ENCODE assay signal across 2 cellular contexts in the genomic region with DNA sequence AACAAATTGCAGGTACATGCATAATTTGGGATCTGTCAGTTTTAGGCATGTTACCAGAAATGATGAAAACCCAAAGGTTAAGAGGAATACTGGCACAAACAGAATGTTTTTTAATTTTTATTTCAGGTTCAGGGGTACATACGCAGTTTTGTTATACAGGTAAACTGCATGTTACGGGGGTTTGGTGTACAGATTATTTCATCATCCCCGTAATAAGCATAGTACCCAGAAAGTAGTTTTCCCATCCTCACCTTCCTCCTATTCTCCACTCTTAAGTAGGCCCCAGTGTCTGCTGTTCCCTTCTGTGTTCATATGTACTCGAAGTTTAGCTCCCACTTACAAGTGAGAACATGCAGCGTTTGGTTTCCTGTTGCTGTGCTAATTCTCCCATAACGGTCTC.
A peak's percentile ranks its signal among the peaks of the same experiment; 100 is the strongest.
TF ChIP-seq lines count a peak whose summit lies in the region.

No MANE protein-coding gene starts in this region.

TF ChIP-seq in HepG2, 621 proteins besides CTCF, POLR2A, EP300 and RAD21:
- TF ChIP-seq KDM2A (CRISPR knock-in tag; IDR thresholded peaks at IDR 0.05; ENCODE audit: borderline replicate concordance, low read depth) (no peak), ZBTB14 (CRISPR knock-in tag; IDR thresholded peaks at IDR 0.05) (no peak), PHF21A (CRISPR knock-in tag; IDR thresholded peaks at IDR 0.05) (no peak)

TF ChIP-seq in K562, 482 proteins besides CTCF, POLR2A, EP300 and RAD21:
- TF ChIP-seq, protein P1, sequence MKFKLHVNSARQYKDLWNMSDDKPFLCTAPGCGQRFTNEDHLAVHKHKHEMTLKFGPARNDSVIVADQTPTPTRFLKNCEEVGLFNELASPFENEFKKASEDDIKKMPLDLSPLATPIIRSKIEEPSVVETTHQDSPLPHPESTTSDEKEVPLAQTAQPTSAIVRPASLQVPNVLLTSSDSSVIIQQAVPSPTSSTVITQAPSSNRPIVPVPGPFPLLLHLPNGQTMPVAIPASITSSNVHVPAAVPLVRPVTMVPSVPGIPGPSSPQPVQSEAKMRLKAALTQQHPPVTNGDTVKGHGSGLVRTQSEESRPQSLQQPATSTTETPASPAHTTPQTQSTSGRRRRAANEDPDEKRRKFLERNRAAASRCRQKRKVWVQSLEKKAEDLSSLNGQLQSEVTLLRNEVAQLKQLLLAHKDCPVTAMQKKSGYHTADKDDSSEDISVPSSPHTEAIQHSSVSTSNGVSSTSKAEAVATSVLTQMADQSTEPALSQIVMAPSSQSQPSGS (CRISPR knock-in tag; IDR thresholded peaks at IDR 0.05), result no peak
- TF ChIP-seq ETV6 (IDR thresholded peaks at IDR 0.05; ENCODE audit: borderline replicate concordance in 1 of 2, low read depth in 2 of 2, low read length in 1 of 2) (no peak), ETV6 (CRISPR knock-in tag; IDR thresholded peaks at IDR 0.05; ENCODE audit: borderline replicate concordance) (no peak), ZNF239 (CRISPR knock-in tag; IDR thresholded peaks at IDR 0.05) (no peak), PKNOX1 (IDR thresholded peaks at IDR 0.05) (no peak), CHD7 (IDR thresholded peaks at IDR 0.05; ENCODE audit: low read depth, low read length) (no peak), TAF7 (tag; IDR thresholded peaks at IDR 0.05) (0 out of 2 replicates have a peak, but pooled peaks have one; percentile 28), ZSCAN29 (IDR thresholded peaks at IDR 0.05) (no peak), ZNF175 (CRISPR knock-in tag; IDR thresholded peaks at IDR 0.05; ENCODE audit: low read depth) (no peak), HDAC2 (IDR thresholded peaks at IDR 0.05) (no peak), CEBPG (CRISPR knock-in tag; IDR thresholded peaks at IDR 0.05) (no peak), CEBPG (tag; conservative IDR thresholded peaks at IDR 0.05 in 1 of 2, IDR thresholded peaks at IDR 0.05 in 1 of 2) (peak; percentile 65 to 79), ZFPM2 (CRISPR knock-in tag; IDR thresholded peaks at IDR 0.05) (no peak), KLF10 (CRISPR knock-in tag; IDR thresholded peaks at IDR 0.05) (no peak), TAF1 (IDR thresholded peaks at IDR 0.05; ENCODE audit: control insufficient read depth, extremely low read depth, insufficient read depth, low read length, severe bottlenecking) (no peak), KLF1 (tag; IDR thresholded peaks at IDR 0.05) (no peak), RBM34 (IDR thresholded peaks at IDR 0.05; ENCODE audit: borderline replicate concordance, insufficient read depth, low read length) (0 out of 2 replicates have a peak, but pooled peaks have one; percentile 22), KLF6 (CRISPR knock-in tag; IDR thresholded peaks at IDR 0.05; ENCODE audit: borderline replicate concordance) (no peak), ZNF274 (IDR thresholded peaks at IDR 0.05; ENCODE audit: borderline replicate concordance, low read depth, low read length) (peak; percentile 36; the same call in 1 of the 2 replicates), EHMT2 (IDR thresholded peaks at IDR 0.05) (no peak), ZBTB1 (CRISPR knock-in tag; IDR thresholded peaks at IDR 0.05; ENCODE audit: borderline replicate concordance, low read depth) (0 out of 2 replicates have a peak, but pooled peaks have one; percentile 3), CEBPB (tag; IDR thresholded peaks at IDR 0.05) (peak; percentile 54; the same call in 1 of the 2 replicates), MTF1 (CRISPR knock-in tag; IDR thresholded peaks at IDR 0.05; ENCODE audit: borderline replicate concordance) (no peak)
- TF ChIP-seq, protein P2, sequence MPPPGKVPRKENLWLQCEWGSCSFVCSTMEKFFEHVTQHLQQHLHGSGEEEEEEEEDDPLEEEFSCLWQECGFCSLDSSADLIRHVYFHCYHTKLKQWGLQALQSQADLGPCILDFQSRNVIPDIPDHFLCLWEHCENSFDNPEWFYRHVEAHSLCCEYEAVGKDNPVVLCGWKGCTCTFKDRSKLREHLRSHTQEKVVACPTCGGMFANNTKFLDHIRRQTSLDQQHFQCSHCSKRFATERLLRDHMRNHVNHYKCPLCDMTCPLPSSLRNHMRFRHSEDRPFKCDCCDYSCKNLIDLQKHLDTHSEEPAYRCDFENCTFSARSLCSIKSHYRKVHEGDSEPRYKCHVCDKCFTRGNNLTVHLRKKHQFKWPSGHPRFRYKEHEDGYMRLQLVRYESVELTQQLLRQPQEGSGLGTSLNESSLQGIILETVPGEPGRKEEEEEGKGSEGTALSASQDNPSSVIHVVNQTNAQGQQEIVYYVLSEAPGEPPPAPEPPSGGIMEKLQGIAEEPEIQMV (tag; conservative IDR thresholded peaks at IDR 0.05; ENCODE audit: low read depth), result no peak
- TF ChIP-seq, protein P3, sequence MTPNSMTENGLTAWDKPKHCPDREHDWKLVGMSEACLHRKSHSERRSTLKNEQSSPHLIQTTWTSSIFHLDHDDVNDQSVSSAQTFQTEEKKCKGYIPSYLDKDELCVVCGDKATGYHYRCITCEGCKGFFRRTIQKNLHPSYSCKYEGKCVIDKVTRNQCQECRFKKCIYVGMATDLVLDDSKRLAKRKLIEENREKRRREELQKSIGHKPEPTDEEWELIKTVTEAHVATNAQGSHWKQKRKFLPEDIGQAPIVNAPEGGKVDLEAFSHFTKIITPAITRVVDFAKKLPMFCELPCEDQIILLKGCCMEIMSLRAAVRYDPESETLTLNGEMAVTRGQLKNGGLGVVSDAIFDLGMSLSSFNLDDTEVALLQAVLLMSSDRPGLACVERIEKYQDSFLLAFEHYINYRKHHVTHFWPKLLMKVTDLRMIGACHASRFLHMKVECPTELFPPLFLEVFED (CRISPR knock-in tag; conservative IDR thresholded peaks at IDR 0.05), result no peak
- TF ChIP-seq, protein P4, sequence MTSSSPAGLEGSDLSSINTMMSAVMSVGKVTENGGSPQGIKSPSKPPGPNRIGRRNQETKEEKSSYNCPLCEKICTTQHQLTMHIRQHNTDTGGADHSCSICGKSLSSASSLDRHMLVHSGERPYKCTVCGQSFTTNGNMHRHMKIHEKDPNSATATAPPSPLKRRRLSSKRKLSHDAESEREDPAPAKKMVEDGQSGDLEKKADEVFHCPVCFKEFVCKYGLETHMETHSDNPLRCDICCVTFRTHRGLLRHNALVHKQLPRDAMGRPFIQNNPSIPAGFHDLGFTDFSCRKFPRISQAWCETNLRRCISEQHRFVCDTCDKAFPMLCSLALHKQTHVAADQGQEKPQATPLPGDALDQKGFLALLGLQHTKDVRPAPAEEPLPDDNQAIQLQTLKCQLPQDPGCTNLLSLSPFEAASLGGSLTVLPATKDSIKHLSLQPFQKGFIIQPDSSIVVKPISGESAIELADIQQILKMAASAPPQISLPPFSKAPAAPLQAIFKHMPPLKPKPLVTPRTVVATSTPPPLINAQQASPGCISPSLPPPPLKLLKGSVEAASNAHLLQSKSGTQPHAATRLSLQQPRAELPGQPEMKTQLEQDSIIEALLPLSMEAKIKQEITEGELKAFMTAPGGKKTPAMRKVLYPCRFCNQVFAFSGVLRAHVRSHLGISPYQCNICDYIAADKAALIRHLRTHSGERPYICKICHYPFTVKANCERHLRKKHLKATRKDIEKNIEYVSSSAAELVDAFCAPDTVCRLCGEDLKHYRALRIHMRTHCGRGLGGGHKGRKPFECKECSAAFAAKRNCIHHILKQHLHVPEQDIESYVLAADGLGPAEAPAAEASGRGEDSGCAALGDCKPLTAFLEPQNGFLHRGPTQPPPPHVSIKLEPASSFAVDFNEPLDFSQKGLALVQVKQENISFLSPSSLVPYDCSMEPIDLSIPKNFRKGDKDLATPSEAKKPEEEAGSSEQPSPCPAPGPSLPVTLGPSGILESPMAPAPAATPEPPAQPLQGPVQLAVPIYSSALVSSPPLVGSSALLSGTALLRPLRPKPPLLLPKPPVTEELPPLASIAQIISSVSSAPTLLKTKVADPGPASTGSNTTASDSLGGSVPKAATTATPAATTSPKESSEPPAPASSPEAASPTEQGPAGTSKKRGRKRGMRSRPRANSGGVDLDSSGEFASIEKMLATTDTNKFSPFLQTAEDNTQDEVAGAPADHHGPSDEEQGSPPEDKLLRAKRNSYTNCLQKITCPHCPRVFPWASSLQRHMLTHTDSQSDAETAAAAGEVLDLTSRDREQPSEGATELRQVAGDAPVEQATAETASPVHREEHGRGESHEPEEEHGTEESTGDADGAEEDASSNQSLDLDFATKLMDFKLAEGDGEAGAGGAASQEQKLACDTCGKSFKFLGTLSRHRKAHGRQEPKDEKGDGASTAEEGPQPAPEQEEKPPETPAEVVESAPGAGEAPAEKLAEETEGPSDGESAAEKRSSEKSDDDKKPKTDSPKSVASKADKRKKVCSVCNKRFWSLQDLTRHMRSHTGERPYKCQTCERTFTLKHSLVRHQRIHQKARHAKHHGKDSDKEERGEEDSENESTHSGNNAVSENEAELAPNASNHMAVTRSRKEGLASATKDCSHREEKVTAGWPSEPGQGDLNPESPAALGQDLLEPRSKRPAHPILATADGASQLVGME (CRISPR knock-in tag; IDR thresholded peaks at IDR 0.05), result no peak
